Comparison of ENCODE assay signal across 1 cellular context in the genomic region with DNA sequence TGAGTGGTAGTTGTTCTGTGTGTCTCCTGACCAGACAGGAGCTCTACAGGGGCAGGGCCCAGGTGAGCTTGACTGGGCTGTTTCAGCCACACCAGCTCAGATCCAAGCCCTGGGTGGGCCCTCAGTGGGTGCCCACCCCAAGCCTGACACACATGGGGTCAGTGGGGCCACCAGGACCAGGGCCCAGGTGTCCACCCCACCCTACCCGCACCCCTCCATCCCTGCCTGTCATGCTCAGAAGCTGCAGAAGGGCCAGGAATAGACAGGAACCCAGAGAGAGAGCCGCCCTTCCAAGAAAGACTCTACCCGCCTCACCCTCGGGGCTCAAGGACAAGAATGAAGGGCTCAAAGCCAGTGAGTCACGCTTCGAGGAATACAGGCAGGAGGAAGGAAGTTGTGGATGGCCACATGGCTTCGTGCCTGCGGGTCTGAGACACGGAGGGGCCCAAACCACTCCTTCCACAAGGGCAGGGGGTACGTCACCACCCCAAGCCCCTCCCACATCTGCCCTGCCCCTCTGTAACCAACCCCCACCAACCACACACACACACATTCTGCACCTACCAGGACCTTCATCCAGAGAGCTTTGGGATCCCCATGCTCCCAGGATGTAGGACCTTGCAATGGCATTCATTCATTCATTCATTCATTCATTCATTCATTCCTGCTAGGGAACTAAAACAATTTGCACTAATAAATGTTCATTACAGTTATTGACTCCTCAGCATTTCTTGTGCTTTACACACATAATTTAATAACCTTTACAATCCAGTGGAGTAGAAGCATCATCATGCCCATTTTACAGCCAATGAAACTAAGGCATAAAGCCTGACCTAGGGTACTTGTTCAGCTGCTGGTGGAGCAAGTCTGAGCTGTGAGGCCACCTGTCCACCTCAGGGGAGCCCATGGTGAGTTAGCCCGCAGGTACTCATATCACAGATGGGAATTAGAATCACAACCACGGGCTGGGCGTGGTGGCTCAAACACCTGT.
TF ChIP-seq lines count a peak whose summit lies in the region.

No MANE protein-coding gene starts in this region.

TF ChIP-seq in K562, 482 proteins besides CTCF, POLR2A, EP300 and RAD21 (continued from another document and continues in another):
- TF ChIP-seq, protein P1, sequence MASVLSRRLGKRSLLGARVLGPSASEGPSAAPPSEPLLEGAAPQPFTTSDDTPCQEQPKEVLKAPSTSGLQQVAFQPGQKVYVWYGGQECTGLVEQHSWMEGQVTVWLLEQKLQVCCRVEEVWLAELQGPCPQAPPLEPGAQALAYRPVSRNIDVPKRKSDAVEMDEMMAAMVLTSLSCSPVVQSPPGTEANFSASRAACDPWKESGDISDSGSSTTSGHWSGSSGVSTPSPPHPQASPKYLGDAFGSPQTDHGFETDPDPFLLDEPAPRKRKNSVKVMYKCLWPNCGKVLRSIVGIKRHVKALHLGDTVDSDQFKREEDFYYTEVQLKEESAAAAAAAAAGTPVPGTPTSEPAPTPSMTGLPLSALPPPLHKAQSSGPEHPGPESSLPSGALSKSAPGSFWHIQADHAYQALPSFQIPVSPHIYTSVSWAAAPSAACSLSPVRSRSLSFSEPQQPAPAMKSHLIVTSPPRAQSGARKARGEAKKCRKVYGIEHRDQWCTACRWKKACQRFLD (CRISPR knock-in tag; IDR thresholded peaks at IDR 0.05): peak; percentile 69; the same call in 1 of the 2 replicates
- no peak for TF ChIP-seq SRF (CRISPR knock-in tag; IDR thresholded peaks at IDR 0.05)
- TF ChIP-seq, protein P2, sequence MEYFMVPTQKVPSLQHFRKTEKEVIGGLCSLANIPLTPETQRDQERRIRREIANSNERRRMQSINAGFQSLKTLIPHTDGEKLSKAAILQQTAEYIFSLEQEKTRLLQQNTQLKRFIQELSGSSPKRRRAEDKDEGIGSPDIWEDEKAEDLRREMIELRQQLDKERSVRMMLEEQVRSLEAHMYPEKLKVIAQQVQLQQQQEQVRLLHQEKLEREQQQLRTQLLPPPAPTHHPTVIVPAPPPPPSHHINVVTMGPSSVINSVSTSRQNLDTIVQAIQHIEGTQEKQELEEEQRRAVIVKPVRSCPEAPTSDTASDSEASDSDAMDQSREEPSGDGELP (CRISPR knock-in tag; IDR thresholded peaks at IDR 0.05; ENCODE audit: borderline replicate concordance): peak; percentile 22; the same call in 1 of the 2 replicates
- TF ChIP-seq MTA1 (IDR thresholded peaks at IDR 0.05; ENCODE audit: borderline replicate concordance): no peak
- no peak for TF ChIP-seq TAF15 (IDR thresholded peaks at IDR 0.05; ENCODE audit: low read depth, low read length)
- no peak for TF ChIP-seq KLF13 (tag; IDR thresholded peaks at IDR 0.05; ENCODE audit: borderline replicate concordance, low read depth)
- TF ChIP-seq HNRNPH1 (optimal IDR thresholded peaks at IDR 0.05; ENCODE audit: low read depth, low read length): no peak
- no peak for TF ChIP-seq ETV6 (IDR thresholded peaks at IDR 0.05; ENCODE audit: borderline replicate concordance in 1 of 2, low read depth in 2 of 2, low read length in 1 of 2)
- no peak for TF ChIP-seq ETV6 (CRISPR knock-in tag; IDR thresholded peaks at IDR 0.05; ENCODE audit: borderline replicate concordance)
- TF ChIP-seq NR2C1 (IDR thresholded peaks at IDR 0.05): no peak
- 0 out of 2 replicates have a peak, but pooled peaks have one; percentile 13 for TF ChIP-seq NR2C1 (tag; IDR thresholded peaks at IDR 0.05)
- no peak for TF ChIP-seq POLR2B (IDR thresholded peaks at IDR 0.05; ENCODE audit: low read depth, partially characterized antibody)
- TF ChIP-seq, protein P3, sequence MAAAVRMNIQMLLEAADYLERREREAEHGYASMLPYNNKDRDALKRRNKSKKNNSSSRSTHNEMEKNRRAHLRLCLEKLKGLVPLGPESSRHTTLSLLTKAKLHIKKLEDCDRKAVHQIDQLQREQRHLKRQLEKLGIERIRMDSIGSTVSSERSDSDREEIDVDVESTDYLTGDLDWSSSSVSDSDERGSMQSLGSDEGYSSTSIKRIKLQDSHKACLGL (CRISPR knock-in tag; IDR thresholded peaks at IDR 0.05; ENCODE audit: borderline replicate concordance, poor library complexity, severe bottlenecking): no peak
- TF ChIP-seq, protein P4, sequence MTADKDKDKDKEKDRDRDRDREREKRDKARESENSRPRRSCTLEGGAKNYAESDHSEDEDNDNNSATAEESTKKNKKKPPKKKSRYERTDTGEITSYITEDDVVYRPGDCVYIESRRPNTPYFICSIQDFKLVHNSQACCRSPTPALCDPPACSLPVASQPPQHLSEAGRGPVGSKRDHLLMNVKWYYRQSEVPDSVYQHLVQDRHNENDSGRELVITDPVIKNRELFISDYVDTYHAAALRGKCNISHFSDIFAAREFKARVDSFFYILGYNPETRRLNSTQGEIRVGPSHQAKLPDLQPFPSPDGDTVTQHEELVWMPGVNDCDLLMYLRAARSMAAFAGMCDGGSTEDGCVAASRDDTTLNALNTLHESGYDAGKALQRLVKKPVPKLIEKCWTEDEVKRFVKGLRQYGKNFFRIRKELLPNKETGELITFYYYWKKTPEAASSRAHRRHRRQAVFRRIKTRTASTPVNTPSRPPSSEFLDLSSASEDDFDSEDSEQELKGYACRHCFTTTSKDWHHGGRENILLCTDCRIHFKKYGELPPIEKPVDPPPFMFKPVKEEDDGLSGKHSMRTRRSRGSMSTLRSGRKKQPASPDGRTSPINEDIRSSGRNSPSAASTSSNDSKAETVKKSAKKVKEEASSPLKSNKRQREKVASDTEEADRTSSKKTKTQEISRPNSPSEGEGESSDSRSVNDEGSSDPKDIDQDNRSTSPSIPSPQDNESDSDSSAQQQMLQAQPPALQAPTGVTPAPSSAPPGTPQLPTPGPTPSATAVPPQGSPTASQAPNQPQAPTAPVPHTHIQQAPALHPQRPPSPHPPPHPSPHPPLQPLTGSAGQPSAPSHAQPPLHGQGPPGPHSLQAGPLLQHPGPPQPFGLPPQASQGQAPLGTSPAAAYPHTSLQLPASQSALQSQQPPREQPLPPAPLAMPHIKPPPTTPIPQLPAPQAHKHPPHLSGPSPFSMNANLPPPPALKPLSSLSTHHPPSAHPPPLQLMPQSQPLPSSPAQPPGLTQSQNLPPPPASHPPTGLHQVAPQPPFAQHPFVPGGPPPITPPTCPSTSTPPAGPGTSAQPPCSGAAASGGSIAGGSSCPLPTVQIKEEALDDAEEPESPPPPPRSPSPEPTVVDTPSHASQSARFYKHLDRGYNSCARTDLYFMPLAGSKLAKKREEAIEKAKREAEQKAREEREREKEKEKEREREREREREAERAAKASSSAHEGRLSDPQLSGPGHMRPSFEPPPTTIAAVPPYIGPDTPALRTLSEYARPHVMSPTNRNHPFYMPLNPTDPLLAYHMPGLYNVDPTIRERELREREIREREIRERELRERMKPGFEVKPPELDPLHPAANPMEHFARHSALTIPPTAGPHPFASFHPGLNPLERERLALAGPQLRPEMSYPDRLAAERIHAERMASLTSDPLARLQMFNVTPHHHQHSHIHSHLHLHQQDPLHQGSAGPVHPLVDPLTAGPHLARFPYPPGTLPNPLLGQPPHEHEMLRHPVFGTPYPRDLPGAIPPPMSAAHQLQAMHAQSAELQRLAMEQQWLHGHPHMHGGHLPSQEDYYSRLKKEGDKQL (CRISPR knock-in tag; IDR thresholded peaks at IDR 0.05; ENCODE audit: borderline replicate concordance): no peak
- no peak for TF ChIP-seq HMG20A (CRISPR knock-in tag; conservative IDR thresholded peaks at IDR 0.05)
- TF ChIP-seq GABPB2 (CRISPR knock-in tag; conservative IDR thresholded peaks at IDR 0.05): no peak
- TF ChIP-seq, protein P5, sequence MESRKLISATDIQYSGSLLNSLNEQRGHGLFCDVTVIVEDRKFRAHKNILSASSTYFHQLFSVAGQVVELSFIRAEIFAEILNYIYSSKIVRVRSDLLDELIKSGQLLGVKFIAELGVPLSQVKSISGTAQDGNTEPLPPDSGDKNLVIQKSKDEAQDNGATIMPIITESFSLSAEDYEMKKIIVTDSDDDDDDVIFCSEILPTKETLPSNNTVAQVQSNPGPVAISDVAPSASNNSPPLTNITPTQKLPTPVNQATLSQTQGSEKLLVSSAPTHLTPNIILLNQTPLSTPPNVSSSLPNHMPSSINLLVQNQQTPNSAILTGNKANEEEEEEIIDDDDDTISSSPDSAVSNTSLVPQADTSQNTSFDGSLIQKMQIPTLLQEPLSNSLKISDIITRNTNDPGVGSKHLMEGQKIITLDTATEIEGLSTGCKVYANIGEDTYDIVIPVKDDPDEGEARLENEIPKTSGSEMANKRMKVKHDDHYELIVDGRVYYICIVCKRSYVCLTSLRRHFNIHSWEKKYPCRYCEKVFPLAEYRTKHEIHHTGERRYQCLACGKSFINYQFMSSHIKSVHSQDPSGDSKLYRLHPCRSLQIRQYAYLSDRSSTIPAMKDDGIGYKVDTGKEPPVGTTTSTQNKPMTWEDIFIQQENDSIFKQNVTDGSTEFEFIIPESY (CRISPR knock-in tag; IDR thresholded peaks at IDR 0.05): 0 out of 2 replicates have a peak, but pooled peaks have one; percentile 12
- TF ChIP-seq ZNF274 (IDR thresholded peaks at IDR 0.05; ENCODE audit: borderline replicate concordance, low read depth, low read length): no peak
- TF ChIP-seq, protein P6, sequence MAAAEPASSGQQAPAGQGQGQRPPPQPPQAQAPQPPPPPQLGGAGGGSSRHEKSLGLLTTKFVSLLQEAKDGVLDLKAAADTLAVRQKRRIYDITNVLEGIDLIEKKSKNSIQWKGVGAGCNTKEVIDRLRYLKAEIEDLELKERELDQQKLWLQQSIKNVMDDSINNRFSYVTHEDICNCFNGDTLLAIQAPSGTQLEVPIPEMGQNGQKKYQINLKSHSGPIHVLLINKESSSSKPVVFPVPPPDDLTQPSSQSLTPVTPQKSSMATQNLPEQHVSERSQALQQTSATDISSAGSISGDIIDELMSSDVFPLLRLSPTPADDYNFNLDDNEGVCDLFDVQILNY (CRISPR knock-in tag; IDR thresholded peaks at IDR 0.05): no peak
- no peak for TF ChIP-seq FOS (IDR thresholded peaks at IDR 0.05; ENCODE audit: extremely low read depth, insufficient read length)
- TF ChIP-seq, protein P7, sequence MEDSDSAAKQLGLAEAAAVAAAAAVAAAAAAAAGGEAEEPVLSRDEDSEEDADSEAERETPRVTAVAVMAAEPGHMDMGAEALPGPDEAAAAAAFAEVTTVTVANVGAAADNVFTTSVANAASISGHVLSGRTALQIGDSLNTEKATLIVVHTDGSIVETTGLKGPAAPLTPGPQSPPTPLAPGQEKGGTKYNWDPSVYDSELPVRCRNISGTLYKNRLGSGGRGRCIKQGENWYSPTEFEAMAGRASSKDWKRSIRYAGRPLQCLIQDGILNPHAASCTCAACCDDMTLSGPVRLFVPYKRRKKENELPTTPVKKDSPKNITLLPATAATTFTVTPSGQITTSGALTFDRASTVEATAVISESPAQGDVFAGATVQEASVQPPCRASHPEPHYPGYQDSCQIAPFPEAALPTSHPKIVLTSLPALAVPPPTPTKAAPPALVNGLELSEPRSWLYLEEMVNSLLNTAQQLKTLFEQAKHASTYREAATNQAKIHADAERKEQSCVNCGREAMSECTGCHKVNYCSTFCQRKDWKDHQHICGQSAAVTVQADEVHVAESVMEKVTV (CRISPR knock-in tag; IDR thresholded peaks at IDR 0.05): no peak
- TF ChIP-seq ZNF253 (CRISPR knock-in tag; conservative IDR thresholded peaks at IDR 0.05): no peak
- peak; percentile 23 to 78; a peak in 2 of 4 replicates for TF ChIP-seq MAZ (CRISPR knock-in tag; conservative IDR thresholded peaks at IDR 0.05 in 1 of 2, IDR thresholded peaks at IDR 0.05 in 1 of 2)
- no peak for TF ChIP-seq ZNF174 (CRISPR knock-in tag; IDR thresholded peaks at IDR 0.05)
- no peak for TF ChIP-seq TOE1 (IDR thresholded peaks at IDR 0.05; ENCODE audit: borderline replicate concordance)
- no peak for TF ChIP-seq TOE1 (CRISPR knock-in tag; IDR thresholded peaks at IDR 0.05; ENCODE audit: borderline replicate concordance, low read depth)
- TF ChIP-seq, protein P8, sequence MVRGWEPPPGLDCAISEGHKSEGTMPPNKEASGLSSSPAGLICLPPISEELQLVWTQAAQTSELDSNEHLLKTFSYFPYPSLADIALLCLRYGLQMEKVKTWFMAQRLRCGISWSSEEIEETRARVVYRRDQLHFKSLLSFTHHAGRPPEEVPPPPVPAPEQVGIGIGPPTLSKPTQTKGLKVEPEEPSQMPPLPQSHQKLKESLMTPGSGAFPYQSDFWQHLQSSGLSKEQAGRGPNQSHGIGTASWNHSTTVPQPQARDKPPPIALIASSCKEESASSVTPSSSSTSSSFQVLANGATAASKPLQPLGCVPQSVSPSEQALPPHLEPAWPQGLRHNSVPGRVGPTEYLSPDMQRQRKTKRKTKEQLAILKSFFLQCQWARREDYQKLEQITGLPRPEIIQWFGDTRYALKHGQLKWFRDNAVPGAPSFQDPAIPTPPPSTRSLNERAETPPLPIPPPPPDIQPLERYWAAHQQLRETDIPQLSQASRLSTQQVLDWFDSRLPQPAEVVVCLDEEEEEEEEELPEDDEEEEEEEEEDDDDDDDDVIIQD (CRISPR knock-in tag; IDR thresholded peaks at IDR 0.05): no peak
- TF ChIP-seq, protein P9, sequence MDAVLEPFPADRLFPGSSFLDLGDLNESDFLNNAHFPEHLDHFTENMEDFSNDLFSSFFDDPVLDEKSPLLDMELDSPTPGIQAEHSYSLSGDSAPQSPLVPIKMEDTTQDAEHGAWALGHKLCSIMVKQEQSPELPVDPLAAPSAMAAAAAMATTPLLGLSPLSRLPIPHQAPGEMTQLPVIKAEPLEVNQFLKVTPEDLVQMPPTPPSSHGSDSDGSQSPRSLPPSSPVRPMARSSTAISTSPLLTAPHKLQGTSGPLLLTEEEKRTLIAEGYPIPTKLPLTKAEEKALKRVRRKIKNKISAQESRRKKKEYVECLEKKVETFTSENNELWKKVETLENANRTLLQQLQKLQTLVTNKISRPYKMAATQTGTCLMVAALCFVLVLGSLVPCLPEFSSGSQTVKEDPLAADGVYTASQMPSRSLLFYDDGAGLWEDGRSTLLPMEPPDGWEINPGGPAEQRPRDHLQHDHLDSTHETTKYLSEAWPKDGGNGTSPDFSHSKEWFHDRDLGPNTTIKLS (IDR thresholded peaks at IDR 0.05; ENCODE audit: borderline replicate concordance, low read depth): no peak
- TF ChIP-seq JUN (IDR thresholded peaks at IDR 0.05; ENCODE audit: borderline replicate concordance, low read depth, low read length): peak; percentile 58; the same call in 1 of the 2 replicates
- TF ChIP-seq JUN (CRISPR knock-in tag; IDR thresholded peaks at IDR 0.05; ENCODE audit: borderline replicate concordance): 0 out of 2 replicates have a peak, but pooled peaks have one; percentile 29
- no peak for TF ChIP-seq JUNB (CRISPR knock-in tag; conservative IDR thresholded peaks at IDR 0.05)
- no peak for TF ChIP-seq TEAD1 (CRISPR knock-in tag; IDR thresholded peaks at IDR 0.05)
- TF ChIP-seq, protein P10, sequence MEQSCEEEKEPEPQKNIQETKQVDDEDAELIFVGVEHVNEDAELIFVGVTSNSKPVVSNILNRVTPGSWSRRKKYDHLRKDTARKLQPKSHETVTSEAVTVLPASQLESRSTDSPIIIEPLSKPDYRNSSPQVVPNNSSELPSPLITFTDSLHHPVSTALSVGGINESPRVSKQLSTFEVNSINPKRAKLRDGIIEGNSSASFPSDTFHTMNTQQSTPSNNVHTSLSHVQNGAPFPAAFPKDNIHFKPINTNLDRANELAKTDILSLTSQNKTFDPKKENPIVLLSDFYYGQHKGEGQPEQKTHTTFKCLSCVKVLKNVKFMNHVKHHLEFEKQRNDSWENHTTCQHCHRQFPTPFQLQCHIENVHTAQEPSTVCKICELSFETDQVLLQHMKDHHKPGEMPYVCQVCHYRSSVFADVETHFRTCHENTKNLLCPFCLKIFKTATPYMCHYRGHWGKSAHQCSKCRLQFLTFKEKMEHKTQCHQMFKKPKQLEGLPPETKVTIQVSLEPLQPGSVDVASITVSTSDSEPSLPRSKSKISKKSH (CRISPR knock-in tag; IDR thresholded peaks at IDR 0.05): no peak
